Comparison of ENCODE assay signal across 12 cellular contexts in genomic region chr20:37922016-37922415, GRCh38. TPM values are rescaled to one million over a fixed set of nuclear protein-coding genes. Genes with fewer than 3 reads are reported as not detected.
DNase-seq lines count a peak whose midpoint lies in the region; ATAC-seq and TF ChIP-seq lines count a peak whose summit lies in the region.
"Had no signal": no experiment of that assay in that cellular context is flagged by ENCODE, and none has a peak within 500 bp of the region (broad histone marks: within the 10 kb centered on the region; RNA-seq: fewer than 3 reads in every experiment).

No MANE protein-coding gene starts in this region.

- peak; percentile 81 for DNase-seq in activated CD4-positive, alpha-beta memory T cell treated with anti-CD3 and anti-CD28 coated beads for 36 hours
- no peak for DNase-seq in ecto neural progenitor cell (ENCODE audit: low spot score)
- no peak for DNase-seq in PC-9
- DNase-seq in stimulated activated naive CD4-positive, alpha-beta T cell (lab: John Stamatoyannopoulos, UW), result no peak
- no peak for DNase-seq in NCI-H2171 treated with DMSO at 0.1 percent for 48 hours (lab: John Stamatoyannopoulos, UW)
- DNase-seq: kidney glomerular epithelial cell, NCI-H2029 had no signal

- H3K36me3 ChIP-seq in PC-9 (ENCODE audit: low read depth), result no peaks in the 10 kb centered on the region
- H3K36me3 ChIP-seq: pancreas had no signal

- CTCF ChIA-PET in activated CD4-positive, alpha-beta memory T cell treated with anti-CD3 and anti-CD28 coated beads for 36 hours (lab: Charles Lee), result no interaction called here
- CTCF ChIA-PET in PC-9 (lab: Charles Lee), result no interaction called here

- H2AFZ ChIP-seq in PC-9, result no peak overlapping the region

- peaks cover 19% of the 10 kb centered on the region for H3K4me1 Mint-ChIP-seq in activated CD4-positive, alpha-beta memory T cell treated with anti-CD3 and anti-CD28 coated beads for 36 hours (ENCODE audit: low read depth)

- no peaks in the 10 kb centered on the region for H3K9me2 ChIP-seq in PC-9 (ENCODE audit: insufficient read depth)

- BruUV-seq in PC-9 (replicated peaks; lab: Mats Ljungman, UMichigan), result no TSS peak

- peaks cover 28% of the 10 kb centered on the region for H3K27me3 Mint-ChIP-seq in activated CD4-positive, alpha-beta memory T cell treated with anti-CD3 and anti-CD28 coated beads for 36 hours
- H3K27me3 Mint-ChIP-seq: brain had no signal

- no peak overlapping the region for H3K4me3 Mint-ChIP-seq in activated CD4-positive, alpha-beta memory T cell treated with anti-CD3 and anti-CD28 coated beads for 36 hours
- H3K4me3 Mint-ChIP-seq: brain had no signal

- 0 out of 2 replicates have a peak, but pooled peaks cover 4% of the 10 kb centered on the region for H4K20me1 ChIP-seq in PC-9 (ENCODE audit: insufficient read depth)

- no peak overlapping the region for H3K27ac ChIP-seq in PC-9
- H3K27ac ChIP-seq: pancreas had no signal

- intact Hi-C loops in activated CD4-positive, alpha-beta memory T cell treated with anti-CD3 and anti-CD28 coated beads for 36 hours (cut with micrococcal nuclease), result loop anchor here (2.0 to 10.0 kb wide), 3 partner anchors 69 to 133 kb away; no protein-coding TSS in a partner anchor
- intact Hi-C loops in PC-9 (cut with micrococcal nuclease; ENCODE audit: unreplicated experiment), result no loop called here

- H3K27ac Mint-ChIP-seq in activated CD4-positive, alpha-beta memory T cell treated with anti-CD3 and anti-CD28 coated beads for 36 hours, result no peak overlapping the region
- H3K27ac Mint-ChIP-seq: brain had no signal

- no peaks in the 10 kb centered on the region for H3K4me1 ChIP-seq in PC-9 (replicated peaks; ENCODE audit: insufficient read depth)
- H3K4me1 ChIP-seq: pancreas had no signal

- H3K79me2 ChIP-seq in PC-9 (ENCODE audit: low read depth), result no peaks in the 10 kb centered on the region

- ATAC-seq in GM18502 (IDR thresholded peaks at IDR 0.05; ENCODE audit: poor library complexity, unreplicated experiment) (peak; percentile 69), GM19438 (IDR thresholded peaks at IDR 0.05; ENCODE audit: low read depth, unreplicated experiment) (peak; percentile 70), HG02885 (IDR thresholded peaks at IDR 0.05; ENCODE audit: poor library complexity, unreplicated experiment) (peak; percentile 60)
- ATAC-seq: pancreas had no signal

- H3K9me3 Mint-ChIP-seq in activated CD4-positive, alpha-beta memory T cell treated with anti-CD3 and anti-CD28 coated beads for 36 hours, result no peaks in the 10 kb centered on the region
- H3K9me3 Mint-ChIP-seq: brain had no signal

- H3K4me3 ChIP-seq in PC-9, result no peak overlapping the region
- H3K4me3 ChIP-seq: pancreas had no signal

- no peak overlapping the region for H3K4me2 ChIP-seq in PC-9

- H3F3A ChIP-seq in PC-9 (ENCODE audit: insufficient read depth, low read depth), result no peaks in the 10 kb centered on the region

- H3K27me3 ChIP-seq in PC-9 (ENCODE audit: insufficient read depth, low read depth), result peaks cover 42% of the 10 kb centered on the region
- H3K27me3 ChIP-seq: pancreas had no signal

- H3K36me3 Mint-ChIP-seq in activated CD4-positive, alpha-beta memory T cell treated with anti-CD3 and anti-CD28 coated beads for 36 hours, result no peaks in the 10 kb centered on the region

- POLR2A ChIA-PET in activated CD4-positive, alpha-beta memory T cell treated with anti-CD3 and anti-CD28 coated beads for 36 hours (lab: Charles Lee), result no interaction called here
- POLR2A ChIA-PET in PC-9 (lab: Charles Lee; ENCODE audit: unreplicated experiment), result no interaction called here

- no peaks in the 10 kb centered on the region for H3K9me3 ChIP-seq in PC-9 (ENCODE audit: insufficient read depth, low read depth)
- H3K9me3 ChIP-seq: pancreas had no signal

- no peak for TF ChIP-seq CTCF in PC-9 (conservative IDR thresholded peaks at IDR 0.05)

RNA-seq across cellular contexts. Expression of gene VSTM2L, which starts 19.1 kb away (rescaled TPM):
- total RNA-seq in activated CD4-positive, alpha-beta memory T cell treated with anti-CD3 and anti-CD28 coated beads for 36 hours, result not detected
- 1.4 and 2.3 TPM in 2 replicates for total RNA-seq in PC-9 (2021)
